30 cellular contexts compared by ENCODE assay signal in genomic region chr12:57626111-57626928, GRCh38. TPM values are rescaled to one million over a fixed set of nuclear protein-coding genes. Genes with fewer than 3 reads are reported as not detected.
DNase-seq lines count a peak whose midpoint lies in the region; ATAC-seq and TF ChIP-seq lines count a peak whose summit lies in the region.
"Had no signal": no experiment of that assay in that cellular context is flagged by ENCODE, and none has a peak within 500 bp of the region (broad histone marks: within the 10 kb centered on the region; RNA-seq: fewer than 3 reads in every experiment).

No MANE protein-coding gene starts in this region.

- H2AFZ ChIP-seq in GM23338 = no peak overlapping the region
- H2AFZ ChIP-seq: hepatocyte, parathyroid adenoma had no signal

- H3K4me3 ChIP-seq in GM23338 = no peak overlapping the region
- H3K4me3 ChIP-seq in testis = no peak overlapping the region
- H3K4me3 ChIP-seq: gastrocnemius medialis, hepatocyte, smooth muscle cell, thoracic aorta, uterus had no signal

- peak; percentile 9 for DNase-seq in 8988T
- no peak for DNase-seq in GM23338 (ENCODE audit: low spot score)
- DNase-seq in glutamatergic neuron = peak; percentile 64
- DNase-seq in nephron progenitor cell = peak; percentile 21
- DNase-seq in stimulated activated CD4-positive, alpha-beta T cell treated with anti-CD3 and anti-CD28 coated beads, Interleukin-2, amount 100 ng/mL, for 48 hours = no peak
- DNase-seq in testis = no peak
- no peak for DNase-seq in iPS-NIHi11 (ENCODE audit: low spot score)
- DNase-seq: activated CD4-positive, alpha-beta T cell treated with anti-CD3 and anti-CD28 coated beads for 4 hours; activated CD8-positive, alpha-beta T cell treated with anti-CD3 and anti-CD28 coated beads, Interleukin-2, amount 10 ng/mL, durations not matched to agents 7 days and 5 days; activated T-cell treated with anti-CD3 and anti-CD28 coated beads, Interleukin-2, amount 50 U/mL, for 1 hour; amniotic stem cell; EL; gastrocnemius medialis; MM.1S; NCI-H1105 treated with DMSO at 0.1 percent for 48 hours; NCI-H2081; NCI-H526 treated with DMSO at 0.1 percent for 48 hours; SHP77; uterus had no signal

- H3K36me3 Mint-ChIP-seq in GM23338 (ENCODE audit: low read depth) (no peaks in the 10 kb centered on the region; the same call in 2 of the 3 replicates), glutamatergic neuron (ENCODE audit: unreplicated experiment) (peaks cover 17% of the 10 kb centered on the region), nephron progenitor cell (ENCODE audit: low read depth) (no peaks in the 10 kb centered on the region)

- no peak for ATAC-seq in GM23338
- ATAC-seq: activated CD8-positive, alpha-beta T cell treated with anti-CD3 and anti-CD28 coated beads, Interleukin-2, amount 10 ng/mL, durations not matched to agents 7 days and 5 days; gastrocnemius medialis; Panc1 had no signal

- H3K27me3 ChIP-seq in GM23338 (ENCODE audit: insufficient read depth) = peaks cover 100% of the 10 kb centered on the region
- no peaks in the 10 kb centered on the region for H3K27me3 ChIP-seq in testis
- H3K27me3 ChIP-seq: uterus had no signal

- H3K27ac Mint-ChIP-seq in GM23338 (no peak overlapping the region), glutamatergic neuron (ENCODE audit: unreplicated experiment) (peak overlapping the region; percentile 84), nephron progenitor cell (no peak overlapping the region)
- H3K27ac Mint-ChIP-seq: activated CD8-positive, alpha-beta T cell treated with anti-CD3 and anti-CD28 coated beads, Interleukin-2, amount 10 ng/mL, durations not matched to agents 7 days and 5 days; stimulated activated naive CD8-positive, alpha-beta T cell treated with anti-CD3 and anti-CD28 coated beads, Interleukin-15, Interleukin-2, amounts not matched to agents 100 ng/mL and 50 ng/mL, for 24 hours; T-helper 2 cell treated with Interferon-gamma antibody and Interleukin-4, amounts not matched to agents 5 μg/mL and 100 μg/mL, for 36 hours had no signal

- TF ChIP-seq POLR2A in testis (IDR thresholded peaks at IDR 0.05) = no peak

- H3K27me3 Mint-ChIP-seq in GM23338 (ENCODE audit: insufficient read depth, low read depth, poor library complexity) (peaks cover 100% of the 10 kb centered on the region), glutamatergic neuron (ENCODE audit: unreplicated experiment) (peaks cover 57% of the 10 kb centered on the region), nephron progenitor cell (ENCODE audit: low read depth, poor library complexity) (peaks cover 100% of the 10 kb centered on the region)

- TF ChIP-seq CTCF in GM23338 (conservative IDR thresholded peaks at IDR 0.05; ENCODE audit: low read depth in 2 of 2) = no peak
- no peak for TF ChIP-seq CTCF in glutamatergic neuron (IDR thresholded peaks at IDR 0.05; ENCODE audit: partially characterized antibody, unreplicated experiment)
- TF ChIP-seq CTCF in nephron progenitor cell (IDR thresholded peaks at IDR 0.05) = no peak
- TF ChIP-seq CTCF in testis (IDR thresholded peaks at IDR 0.05) = no peak

- H3K4me1 ChIP-seq in GM23338 (ENCODE audit: insufficient read depth) (peaks cover 13% of the 10 kb centered on the region), testis (peaks cover 18% of the 10 kb centered on the region)
- H3K4me1 ChIP-seq: parathyroid adenoma had no signal

- H3K9me3 ChIP-seq in testis = no peaks in the 10 kb centered on the region
- H3K9me3 ChIP-seq: gastrocnemius medialis, thoracic aorta, uterus had no signal

- peaks cover 9% of the 10 kb centered on the region; the same call in 1 of the 2 replicates for H3F3A ChIP-seq in GM23338 (replicated peaks; ENCODE audit: low read depth)

- no peak overlapping the region; the same call in 2 of the 3 replicates for H3K4me3 Mint-ChIP-seq in GM23338
- H3K4me3 Mint-ChIP-seq in glutamatergic neuron (ENCODE audit: unreplicated experiment) = peak overlapping the region; percentile 74
- H3K4me3 Mint-ChIP-seq in nephron progenitor cell = no peak overlapping the region
- H3K4me3 Mint-ChIP-seq: activated CD8-positive, alpha-beta T cell treated with anti-CD3 and anti-CD28 coated beads, Interleukin-2, amount 10 ng/mL, durations not matched to agents 7 days and 5 days; brain; neural crest cell; stimulated activated naive CD8-positive, alpha-beta T cell treated with anti-CD3 and anti-CD28 coated beads, Interleukin-15, Interleukin-2, amounts not matched to agents 100 ng/mL and 50 ng/mL, for 24 hours; T-helper 2 cell treated with Interferon-gamma antibody and Interleukin-4, amounts not matched to agents 5 μg/mL and 100 μg/mL, for 36 hours had no signal

- H3K4me1 Mint-ChIP-seq in GM23338 (peaks cover 25% of the 10 kb centered on the region), glutamatergic neuron (ENCODE audit: low read depth, unreplicated experiment) (peaks cover 24% of the 10 kb centered on the region), nephron progenitor cell (peaks cover 30% of the 10 kb centered on the region)

- WGBS in testis, 2 donors = 36 to 78% methylated on average over 2 to 13 of the region's 13 CpGs

- intact Hi-C loops in testis (cut with DNase I; ENCODE audit: low total_unique reads) = no loop called here

- peaks cover 27% of the 10 kb centered on the region for H4K20me1 ChIP-seq in GM23338 (replicated peaks; ENCODE audit: insufficient read depth)

- H3K79me2 ChIP-seq in GM23338 (replicated peaks; ENCODE audit: insufficient read depth) = no peaks in the 10 kb centered on the region
- H3K79me2 ChIP-seq: hepatocyte, parathyroid adenoma had no signal

- H3K9me2 ChIP-seq in GM23338 (ENCODE audit: insufficient read depth) = no peaks in the 10 kb centered on the region

- no peaks in the 10 kb centered on the region for H3K9me3 Mint-ChIP-seq in GM23338
- peaks cover 24% of the 10 kb centered on the region for H3K9me3 Mint-ChIP-seq in glutamatergic neuron (ENCODE audit: unreplicated experiment)
- H3K9me3 Mint-ChIP-seq in nephron progenitor cell = no peaks in the 10 kb centered on the region
- H3K9me3 Mint-ChIP-seq: neural crest cell; stimulated activated naive CD8-positive, alpha-beta T cell treated with anti-CD3 and anti-CD28 coated beads, Interleukin-15, Interleukin-2, amounts not matched to agents 100 ng/mL and 50 ng/mL, for 24 hours; T-helper 2 cell treated with Interferon-gamma antibody and Interleukin-4, amounts not matched to agents 5 μg/mL and 100 μg/mL, for 36 hours had no signal

- 0 out of 2 replicates have a peak overlapping the region, but pooled peaks have one; percentile 26 for H3K4me2 ChIP-seq in GM23338
- H3K4me2 ChIP-seq: hepatocyte, KMS-11, smooth muscle cell had no signal

- H3K27ac ChIP-seq in GM23338 (ENCODE audit: low read depth) (no peak overlapping the region), testis (no peak overlapping the region)
- H3K27ac ChIP-seq: gastrocnemius medialis, hepatocyte, HL-60, KMS-11, parathyroid adenoma, thoracic aorta, uterus had no signal

- no peaks in the 10 kb centered on the region for H3K36me3 ChIP-seq in GM23338 (ENCODE audit: insufficient read depth)
- no peaks in the 10 kb centered on the region for H3K36me3 ChIP-seq in testis (ENCODE audit: low read depth, missing control alignments)
- H3K36me3 ChIP-seq: uterus had no signal

TF ChIP-seq in GM23338, 12 proteins besides CTCF, POLR2A, EP300 and RAD21 (continues in another document):
- TF ChIP-seq EZH2 (IDR thresholded peaks at IDR 0.05; ENCODE audit: low read depth, unreplicated experiment) = peak; percentile 17

RNA-seq across cellular contexts. Expression of gene B4GALNT1, which starts 6.7 kb away (rescaled TPM):
- total RNA-seq in GM23338 (2014; rRNA removed; shearing (Covaris generic)) = 2.4 and 2.8 TPM in 2 replicates
- 1.3 and 1.4 TPM in 2 replicates for polyA plus RNA-seq in GM23338 (2016; fragmentation: Nextera tagmentation; extraction: Ambion mirVana)
- 83.9 TPM for total RNA-seq in glutamatergic neuron (ENCODE audit: unreplicated experiment)
- total RNA-seq in testis = 1 to 10 TPM; 2.3 to 3.2 TPM
- 1.8 TPM for polyA plus RNA-seq in testis (ENCODE audit: insufficient read depth, low read depth, low replicate concordance)

RNA-seq across cellular contexts. Expression of gene ARHGEF25, which starts 15.1 kb away (rescaled TPM):
- 9.9 and 10.2 TPM in 2 replicates for total RNA-seq in GM23338 (2014; rRNA removed; shearing (Covaris generic))
- polyA plus RNA-seq in GM23338 (2016; fragmentation: Nextera tagmentation; extraction: Ambion mirVana) (0.53 TPM in 1 of 2 replicates, not detected in the other), testis (ENCODE audit: insufficient read depth, low read depth, low replicate concordance) (18.7 TPM)
- total RNA-seq in glutamatergic neuron (ENCODE audit: unreplicated experiment) (80.2 TPM), testis (10 to 100 TPM; 18.0 to 26.5 TPM)

RNA-seq across cellular contexts. Expression of gene DTX3, which starts 21.7 kb away (rescaled TPM):
- total RNA-seq in GM23338 (2014; rRNA removed; shearing (Covaris generic)) = 37.8 and 46.6 TPM in 2 replicates
- polyA plus RNA-seq in GM23338 (2016; fragmentation: Nextera tagmentation; extraction: Ambion mirVana) (16.7 and 22.8 TPM in 2 replicates), testis (ENCODE audit: insufficient read depth, low read depth, low replicate concordance) (37.9 TPM)
- total RNA-seq in glutamatergic neuron (ENCODE audit: unreplicated experiment) (99.6 TPM), testis (10 to 100 TPM; 45.0 to 60.4 TPM)

RNA-seq across cellular contexts. Expression of gene PIP4K2C, which starts 35.3 kb away (rescaled TPM):
- total RNA-seq in GM23338 (2014; rRNA removed; shearing (Covaris generic)) = 26.4 and 30.6 TPM in 2 replicates
- 10.5 and 10.8 TPM in 2 replicates for polyA plus RNA-seq in GM23338 (2016; fragmentation: Nextera tagmentation; extraction: Ambion mirVana)
- total RNA-seq in glutamatergic neuron (ENCODE audit: unreplicated experiment) = 27.5 TPM
- 10 to 100 TPM; 47.6 to 54.6 TPM for total RNA-seq in testis
- 78.0 TPM for polyA plus RNA-seq in testis (ENCODE audit: insufficient read depth, low read depth, low replicate concordance)

Comparison
In these comparisons a context has a peak if more than half of its experiments do, and no peak if none do; other contexts are left out.
1. DNase-seq: peak in 8988T (single experiment), glutamatergic neuron (single experiment) and nephron progenitor cell (single experiment); none in GM23338 (single experiment), stimulated activated CD4-positive, alpha-beta T cell treated with anti-CD3 and anti-CD28 coated beads, Interleukin-2, amount 100 ng/mL, for 48 hours (0 of 2), testis (single experiment) and iPS-NIHi11 (single experiment).
2. RNA of gene B4GALNT1, which starts 6.7 kb away (total RNA-seq): 83.9 TPM in glutamatergic neuron (single experiment); 2.3 to 3.2 TPM in testis and 2.4 to 2.8 TPM in GM23338; every median in the first group is over 10 times any median in the second.